Comparison of ENCODE assay signal across 15 cellular contexts in the genomic region with DNA sequence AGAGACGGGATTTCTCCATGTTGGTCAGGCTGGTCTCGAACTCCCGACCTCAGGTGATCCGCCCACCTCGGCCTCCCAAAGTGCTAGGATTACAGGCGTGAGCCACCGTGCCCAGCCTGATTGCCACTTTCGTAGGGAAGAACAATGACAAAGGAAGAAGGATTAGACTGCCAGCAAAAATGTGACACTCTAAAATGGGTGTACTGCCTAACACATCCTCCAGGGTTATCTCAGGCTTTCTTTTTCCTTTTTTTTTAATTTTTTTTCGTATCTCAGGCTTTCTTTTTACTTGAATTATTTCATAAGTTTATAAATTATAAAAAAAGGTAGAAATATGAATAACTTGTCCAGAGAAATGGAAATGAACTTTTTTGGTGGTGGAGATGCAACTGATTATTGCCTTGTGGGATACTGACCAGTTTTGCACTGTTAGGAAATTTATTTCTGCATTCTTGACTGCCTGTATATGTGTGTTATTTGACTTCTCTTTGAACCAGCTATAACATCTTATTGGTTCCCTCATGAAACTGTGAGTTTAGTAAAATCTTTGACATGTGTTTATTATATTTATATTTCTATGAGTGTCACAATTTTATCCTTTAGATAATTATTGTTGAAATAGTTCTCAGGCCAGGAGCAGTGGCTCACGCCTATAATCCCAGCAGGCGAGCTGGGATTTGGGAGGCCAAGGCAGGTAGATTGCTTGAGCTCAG. TPM values are rescaled to one million over a fixed set of nuclear protein-coding genes. Genes with fewer than 3 reads are reported as not detected.
A peak's percentile ranks its signal among the peaks of the same experiment; 100 is the strongest.
DNase-seq lines count a peak whose midpoint lies in the region; ATAC-seq and TF ChIP-seq lines count a peak whose summit lies in the region.
"Had no signal": no experiment of that assay in that cellular context is flagged by ENCODE, and none has a peak within 500 bp of the region (broad histone marks: within the 10 kb centered on the region; RNA-seq: fewer than 3 reads in every experiment).

No MANE protein-coding gene starts in this region.

- H3K4me3 ChIP-seq in HEK293 (ENCODE audit: low read depth, low read length) (no peak overlapping the region), choroid plexus epithelial cell (ENCODE audit: low read depth, low read length) (no peak overlapping the region), smooth muscle cell (no peak overlapping the region), heart right ventricle (no peak overlapping the region)
- H3K4me3 ChIP-seq in CD8-positive, alpha-beta T cell (ENCODE audit: low read depth, low read length) = no peak overlapping the region
- H3K4me3 ChIP-seq: GM12878, HAP-1 had no signal

- H3K27me3 ChIP-seq in smooth muscle cell (ENCODE audit: low read depth) (no peaks in the 10 kb centered on the region), heart right ventricle (no peaks in the 10 kb centered on the region)
- no peaks in the 10 kb centered on the region for H3K27me3 ChIP-seq in CD8-positive, alpha-beta T cell (ENCODE audit: insufficient read depth, low read length)

- CTCF ChIA-PET in HEK293 (lab: Yijun Ruan, JAX) = no interaction called here
- CTCF ChIA-PET in CD8-positive, alpha-beta T cell (lab: Charles Lee) = no interaction called here

- H3K4me2 ChIP-seq in smooth muscle cell = no peak overlapping the region

- H3K9me3 Mint-ChIP-seq in glutamatergic neuron (ENCODE audit: unreplicated experiment) = no peaks in the 10 kb centered on the region
- no peaks in the 10 kb centered on the region for H3K9me3 Mint-ChIP-seq in CD8-positive, alpha-beta T cell
- H3K9me3 Mint-ChIP-seq: CD4-positive, alpha-beta T cell had no signal

- TF ChIP-seq CTCF in HEK293 (tag by site-specific recombination; IDR thresholded peaks at IDR 0.05) = no peak
- peak; percentile 19 for TF ChIP-seq CTCF in choroid plexus epithelial cell (conservative IDR thresholded peaks at IDR 0.05; ENCODE audit: low read depth, low read length)
- peak; percentile 52 for TF ChIP-seq CTCF in glutamatergic neuron (IDR thresholded peaks at IDR 0.05; ENCODE audit: partially characterized antibody, unreplicated experiment)
- peak; percentile 5 for TF ChIP-seq CTCF in smooth muscle cell (IDR thresholded peaks at IDR 0.05; ENCODE audit: borderline replicate concordance, insufficient read depth, poor library complexity, severe bottlenecking)
- TF ChIP-seq CTCF in heart right ventricle (IDR thresholded peaks at IDR 0.05) = no peak
- no peak for TF ChIP-seq CTCF in CD8-positive, alpha-beta T cell (IDR thresholded peaks at IDR 0.05)

- peaks cover 16% of the 10 kb centered on the region for H3K4me1 Mint-ChIP-seq in glutamatergic neuron (ENCODE audit: low read depth, unreplicated experiment)
- H3K4me1 Mint-ChIP-seq in CD8-positive, alpha-beta T cell (ENCODE audit: low read depth) = no peaks in the 10 kb centered on the region
- H3K4me1 Mint-ChIP-seq: B cell had no signal

- H3K36me3 Mint-ChIP-seq in glutamatergic neuron (ENCODE audit: unreplicated experiment) = no peaks in the 10 kb centered on the region
- H3K36me3 Mint-ChIP-seq in CD8-positive, alpha-beta T cell = no peaks in the 10 kb centered on the region

- H3K9ac ChIP-seq in smooth muscle cell (ENCODE audit: low read depth) = no peak overlapping the region

- H3K27ac ChIP-seq in HEK293 (ENCODE audit: extremely low read depth, low read depth, low read length) (no peak overlapping the region), smooth muscle cell (ENCODE audit: low read depth) (no peak overlapping the region), heart right ventricle (no peak overlapping the region)
- no peak overlapping the region for H3K27ac ChIP-seq in CD8-positive, alpha-beta T cell (ENCODE audit: low read depth, low read length)

- WGBS in smooth muscle cell (ENCODE audit: low lambda C conversion rate) = 93% methylated on average over 11 of the region's 11 CpGs
- 92% methylated on average over 11 of the region's 11 CpGs for WGBS in heart right ventricle, 2 donors

- H3K36me3 ChIP-seq in HEK293 (ENCODE audit: control insufficient read depth in 2 of 2, insufficient read depth in 1 of 2, low read length in 2 of 2) = no peaks in the 10 kb centered on the region
- no peaks in the 10 kb centered on the region for H3K36me3 ChIP-seq in smooth muscle cell (ENCODE audit: low read depth)
- no peaks in the 10 kb centered on the region for H3K36me3 ChIP-seq in heart right ventricle
- H3K36me3 ChIP-seq in CD8-positive, alpha-beta T cell (ENCODE audit: insufficient read depth, low read length) = no peaks in the 10 kb centered on the region
- H3K36me3 ChIP-seq: HAP-1 had no signal

- ATAC-seq in GM19467 (IDR thresholded peaks at IDR 0.05; ENCODE audit: unreplicated experiment) = no peak
- ATAC-seq in heart right ventricle = no peak
- no peak for ATAC-seq in CD8-positive, alpha-beta T cell
- ATAC-seq: GM12878 had no signal

- DNase-seq in choroid plexus epithelial cell (ENCODE audit: low read depth) = no peak
- DNase-seq in glutamatergic neuron = no peak
- no peak for DNase-seq in smooth muscle cell (lab: John Stamatoyannopoulos, UW; ENCODE audit: unreplicated experiment)
- no peak for DNase-seq in heart right ventricle
- DNase-seq in NCI-H82 (lab: John Stamatoyannopoulos, UW) = no peak
- no peak for DNase-seq in CD8-positive, alpha-beta T cell
- DNase-seq: C1 segment of cervical spinal cord; CD4-positive, alpha-beta T cell; DMS79; GOT3 had no signal

- H3K27ac Mint-ChIP-seq in glutamatergic neuron (ENCODE audit: unreplicated experiment) = no peak overlapping the region
- no peak overlapping the region for H3K27ac Mint-ChIP-seq in CD8-positive, alpha-beta T cell
- H3K27ac Mint-ChIP-seq: B cell; CD4-positive, alpha-beta T cell had no signal

- intact Hi-C loops in heart right ventricle (cut with DNase I) = no loop called here
- intact Hi-C loops in CD8-positive, alpha-beta T cell (cut with DNase I, micrococcal nuclease) = no loop called here

- H2AFZ ChIP-seq in smooth muscle cell (ENCODE audit: low read depth) = no peak overlapping the region

- H3F3A ChIP-seq in smooth muscle cell (ENCODE audit: low read depth) = no peaks in the 10 kb centered on the region

- H3K4me1 ChIP-seq in HEK293 (ENCODE audit: control insufficient read depth, insufficient read depth, low read length) = no peaks in the 10 kb centered on the region
- H3K4me1 ChIP-seq in smooth muscle cell (ENCODE audit: low read depth) = no peaks in the 10 kb centered on the region
- H3K4me1 ChIP-seq in heart right ventricle = peaks cover 0 to 5% (median 0%) of the 10 kb centered on the region in 9 donors
- H3K4me1 ChIP-seq in CD8-positive, alpha-beta T cell (ENCODE audit: insufficient read depth, low read length) = no peaks in the 10 kb centered on the region
- H3K4me1 ChIP-seq: HAP-1 had no signal

- POLR2A ChIA-PET in HEK293 (lab: Yijun Ruan, JAX) = no interaction called here
- POLR2A ChIA-PET in CD8-positive, alpha-beta T cell (lab: Charles Lee) = no interaction called here

- H3K4me3 Mint-ChIP-seq in glutamatergic neuron (ENCODE audit: unreplicated experiment) = no peak overlapping the region
- no peak overlapping the region for H3K4me3 Mint-ChIP-seq in CD8-positive, alpha-beta T cell
- H3K4me3 Mint-ChIP-seq: B cell; CD4-positive, alpha-beta T cell had no signal

- H3K79me2 ChIP-seq in smooth muscle cell (ENCODE audit: low read depth) = no peaks in the 10 kb centered on the region

- H3K9me3 ChIP-seq in HEK293 (ENCODE audit: control insufficient read depth, insufficient read depth, low read depth, low read length) (no peaks in the 10 kb centered on the region), smooth muscle cell (replicated peaks; ENCODE audit: low read depth) (no peaks in the 10 kb centered on the region), heart right ventricle (no peaks in the 10 kb centered on the region)
- no peaks in the 10 kb centered on the region for H3K9me3 ChIP-seq in CD8-positive, alpha-beta T cell (ENCODE audit: low read length)
- H3K9me3 ChIP-seq: HAP-1 had no signal

- H3K27me3 Mint-ChIP-seq in glutamatergic neuron (ENCODE audit: unreplicated experiment) = no peaks in the 10 kb centered on the region
- peaks cover 4% of the 10 kb centered on the region for H3K27me3 Mint-ChIP-seq in CD8-positive, alpha-beta T cell (ENCODE audit: low read depth)
- H3K27me3 Mint-ChIP-seq: B cell; CD4-positive, alpha-beta T cell had no signal

- H4K20me1 ChIP-seq in smooth muscle cell (ENCODE audit: low read depth) = no peaks in the 10 kb centered on the region

TF ChIP-seq in HEK293, 187 proteins besides CTCF, POLR2A, EP300 and RAD21:
- TF ChIP-seq ZNF510 (tag by site-specific recombination; IDR thresholded peaks at IDR 0.05; ENCODE audit: insufficient replicate concordance) (peak; percentile 100), RBAK (tag by site-specific recombination; IDR thresholded peaks at IDR 0.05) (no peak)

RNA-seq across cellular contexts. Expression of a gene that starts 56.8 kb away (rescaled TPM):
- total RNA-seq in glutamatergic neuron (ENCODE audit: unreplicated experiment) = 3.0 TPM
- total RNA-seq in smooth muscle cell = 1.8 and 2.3 TPM in 2 replicates
- polyA plus RNA-seq in smooth muscle cell = 0.72 and 1.8 TPM in 2 replicates
- total RNA-seq in heart right ventricle = under 1 TPM; 0.27 to 0.71 (median 0.50) TPM
- under 1 TPM; 0.06 to 0.29 TPM for polyA plus RNA-seq in heart right ventricle
- under 1 TPM; 0.17 to 0.30 TPM for total RNA-seq in CD8-positive, alpha-beta T cell

Comparison
In these comparisons a context has a peak if more than half of its experiments do, and no peak if none do; other contexts are left out.
1. CTCF ChIP-seq: peak in choroid plexus epithelial cell (single experiment), glutamatergic neuron (single experiment) and smooth muscle cell (single experiment); none in HEK293 (single experiment), heart right ventricle (0 of 9) and CD8-positive, alpha-beta T cell (single experiment).